ENCODE assay signal across 8 cellular contexts in genomic region chr3:16884748-16885587, GRCh38. TPM values are rescaled to one million over a fixed set of nuclear protein-coding genes. Genes with fewer than 3 reads are reported as not detected.
DNase-seq lines count a peak whose midpoint lies in the region; ATAC-seq and TF ChIP-seq lines count a peak whose summit lies in the region.

Gene PLCL2 (plus strand): TSS chr3:16884955. CDS start chr3:16885040, 85 bp downstream.

- H3K9me2 ChIP-seq in SK-N-SH = no peaks in the 10 kb centered on the region

- under 1% methylated on average over 55 of the region's 87 CpGs for WGBS in SK-N-SH (ENCODE audit: low lambda C conversion rate)
- WGBS in heart left ventricle, 4 donors = 0 to 1% (median 0%) methylated on average over 68 to 87 of the region's 87 CpGs
- WGBS in prostate gland = under 1% methylated on average over 87 of the region's 87 CpGs

- H3K4me2 ChIP-seq in BLaER1 = peak within 1 kb of the TSS; percentile 92
- peak within 1 kb of the TSS; percentile 87 for H3K4me2 ChIP-seq in SK-N-SH

- no peaks in the 10 kb centered on the region for H3K9me3 Mint-ChIP-seq in activated naive CD8-positive, alpha-beta T cell (ENCODE audit: low read depth)

- peaks cover 7% of the 10 kb centered on the region for H3F3A ChIP-seq in SK-N-SH (replicated peaks; ENCODE audit: insufficient read depth)

- H3K27me3 ChIP-seq in BLaER1 = no peaks in the 10 kb centered on the region
- H3K27me3 ChIP-seq in SK-N-SH (ENCODE audit: insufficient read depth) = no peaks in the 10 kb centered on the region
- H3K27me3 ChIP-seq in heart left ventricle = no peaks in the 10 kb centered on the region
- H3K27me3 ChIP-seq in prostate gland (replicated peaks; ENCODE audit: insufficient read depth) = no peaks in the 10 kb centered on the region

- POLR2A ChIA-PET in SK-N-SH (lab: Yijun Ruan, JAX) = interaction anchor here (0.7 to 1.2 kb wide), 2 partner anchors 48 to 369 kb away, joined by 3 to 5 read pairs; no protein-coding TSS in a partner anchor

- H3K27ac Mint-ChIP-seq in activated naive CD8-positive, alpha-beta T cell = peak within 1 kb of the TSS; percentile 96

- peaks cover 5% of the 10 kb centered on the region for H3K79me2 ChIP-seq in SK-N-SH (ENCODE audit: insufficient read depth)

- H3K36me3 ChIP-seq in BLaER1 (no peaks in the 10 kb centered on the region), SK-N-SH (replicated peaks in 1 of 2; ENCODE audit: control insufficient read depth in 1 of 2, insufficient read depth in 2 of 2, low read length in 1 of 2) (no peaks in the 10 kb centered on the region), heart left ventricle (no peaks in the 10 kb centered on the region), prostate gland (no peaks in the 10 kb centered on the region)

- H3K9ac ChIP-seq in BLaER1 (peak within 1 kb of the TSS; percentile 96), SK-N-SH (peak within 1 kb of the TSS; percentile 64; the same call in 1 of the 2 replicates)

- CTCF ChIA-PET in SK-N-SH (lab: Yijun Ruan, JAX) = interaction anchor here (0.6 to 2.3 kb wide), 21 partner anchors 9 to 595 kb away, joined by 3 to 14 read pairs (median 5); no protein-coding TSS in a partner anchor

- intact Hi-C loops in heart left ventricle (cut with DNase I) = loop anchor here (1.0 to 10.0 kb wide), 16 partner anchors 48 to 350 kb away; partner anchors contain the start of gene DAZL (in 2 of the 10)
- intact Hi-C loops in prostate gland (cut with DNase I) = loop anchor here (10.0 kb wide), 1 partner anchor 350 kb away; no protein-coding TSS in a partner anchor

- no peak for TF ChIP-seq RAD21 in SK-N-SH (IDR thresholded peaks at IDR 0.05; ENCODE audit: low read length)

- peaks cover 41% of the 10 kb centered on the region for H3K4me1 Mint-ChIP-seq in activated naive CD8-positive, alpha-beta T cell (ENCODE audit: low read depth)

- H4K20me1 ChIP-seq in BLaER1 (peaks cover 35% of the 10 kb centered on the region), SK-N-SH (ENCODE audit: insufficient read depth) (no peaks in the 10 kb centered on the region)

- TF ChIP-seq CTCF in SK-N-SH (IDR thresholded peaks at IDR 0.05) (no peak), heart left ventricle (IDR thresholded peaks at IDR 0.05) (no peak), prostate gland (IDR thresholded peaks at IDR 0.05) (no peak)

- ATAC-seq in GM19328 (IDR thresholded peaks at IDR 0.05; ENCODE audit: unreplicated experiment) (peak; percentile 35), HG03442 (IDR thresholded peaks at IDR 0.05; ENCODE audit: unreplicated experiment) (peak; percentile 23), heart left ventricle (peak; percentile 1 to 52 (median 36))

- H3K9me3 ChIP-seq in BLaER1 = no peaks in the 10 kb centered on the region
- H3K9me3 ChIP-seq in SK-N-SH = no peaks in the 10 kb centered on the region
- H3K9me3 ChIP-seq in heart left ventricle = no peaks in the 10 kb centered on the region
- H3K9me3 ChIP-seq in prostate gland = no peaks in the 10 kb centered on the region

- peak within 1 kb of the TSS; percentile 93 for H2AFZ ChIP-seq in SK-N-SH (ENCODE audit: low read depth)

- H3K4me3 Mint-ChIP-seq in activated naive CD8-positive, alpha-beta T cell = peak within 1 kb of the TSS; percentile 90

- peaks cover 40% of the 10 kb centered on the region for H3K4me1 ChIP-seq in BLaER1
- H3K4me1 ChIP-seq in SK-N-SH (ENCODE audit: control insufficient read depth in 1 of 2, insufficient read depth in 2 of 2, low read depth in 1 of 2, low read length in 1 of 2) = peaks cover 0 to 6% of the 10 kb centered on the region in 2 experiments; a peak in 2 of 4 replicates
- peaks cover 0 to 66% (median 40%) of the 10 kb centered on the region in 12 donors for H3K4me1 ChIP-seq in heart left ventricle
- H3K4me1 ChIP-seq in prostate gland (replicated peaks) = no peaks in the 10 kb centered on the region

- no peak for TF ChIP-seq EP300 in SK-N-SH (IDR thresholded peaks at IDR 0.05; ENCODE audit: borderline replicate concordance in 1 of 2, low read depth in 1 of 2, low read length in 1 of 2)

- DNase-seq in SK-N-SH = peak; percentile 88
- DNase-seq in heart left ventricle = peak; percentile 52 to 84 (median 56)
- no peak for DNase-seq in prostate gland (ENCODE audit: low spot score)
- no peak for DNase-seq in DMS153 (lab: John Stamatoyannopoulos, UW)

- peak in 1 of 2 donors; percentile 22 for TF ChIP-seq POLR2A in heart left ventricle (IDR thresholded peaks at IDR 0.05)
- TF ChIP-seq POLR2A in prostate gland (IDR thresholded peaks at IDR 0.05) = no peak

- H3K27me3 Mint-ChIP-seq in activated naive CD8-positive, alpha-beta T cell = no peaks in the 10 kb centered on the region

- H3K27ac ChIP-seq in BLaER1 (peak within 1 kb of the TSS; percentile 96), SK-N-SH (ENCODE audit: low read depth in 2 of 2, low read length in 1 of 2) (peak within 1 kb of the TSS in 1 of 2 experiments; percentile 69; a peak in 2 of 4 replicates), heart left ventricle (peak within 1 kb of the TSS; percentile 91 to 99 (median 96)), prostate gland (peak within 1 kb of the TSS; percentile 77 to 84)

- H3K4me3 ChIP-seq in BLaER1 (peak within 1 kb of the TSS; percentile 85), SK-N-SH (ENCODE audit: low read depth in 2 of 2, low read length in 1 of 2) (peak within 1 kb of the TSS; percentile 73 to 77), heart left ventricle (peak within 1 kb of the TSS; percentile 78 to 93 (median 91)), prostate gland (peak within 1 kb of the TSS; percentile 58 to 61)

- no peaks in the 10 kb centered on the region for H3K36me3 Mint-ChIP-seq in activated naive CD8-positive, alpha-beta T cell

TF ChIP-seq in SK-N-SH, 30 proteins besides CTCF, POLR2A, EP300 and RAD21:
- peak; percentile 16; the same call in 1 of the 2 replicates for TF ChIP-seq MAX (IDR thresholded peaks at IDR 0.05; ENCODE audit: low read depth)
- TF ChIP-seq NFIC (IDR thresholded peaks at IDR 0.05; ENCODE audit: borderline replicate concordance) = no peak
- TF ChIP-seq YY1 (IDR thresholded peaks at IDR 0.05; ENCODE audit: low read depth) = 0 out of 2 replicates have a peak, but pooled peaks have one; percentile 5
- 0 out of 2 replicates have a peak, but pooled peaks have one; percentile 25 for TF ChIP-seq ELF1 (IDR thresholded peaks at IDR 0.05)

RNA-seq across cellular contexts. Expression of gene PLCL2, which starts in this region (rescaled TPM):
- polyA plus RNA-seq in SK-N-SH (2012; rRNA removed) (0.85 and 1.1 TPM in 2 replicates), heart left ventricle (10 to 100 TPM; 10.4 to 21.1 TPM)
- 1.3 TPM in 2 replicates for polyA plus RNA-seq in SK-N-SH (2012; cell fraction: cytosol; rRNA removed)
- polyA plus RNA-seq in SK-N-SH (2012; cell fraction: nucleus; rRNA removed) = 0.83 and 1.0 TPM in 2 replicates
- total RNA-seq in heart left ventricle (10 to 100 TPM; 47.1 to 80.9 (median 54.7) TPM), prostate gland (10 to 100 TPM in 1 of 2 donors, 1 to 10 TPM in 1; 5.3 to 14.5 TPM)

Comparison
In these comparisons a context has a peak if more than half of its experiments do, and no peak if none do; other contexts are left out.
1. DNase-seq: peak in SK-N-SH (single experiment) and heart left ventricle (5 of 5); none in prostate gland (single experiment) and DMS153 (single experiment).
2. Peak in every context shown above with its lines, with median percentiles within 50 percentile points of each other: H3K4me3 ChIP-seq and ATAC-seq.